Comparison of ENCODE assay signal across 1 cellular context in genomic region chr11:66438504-66439466, GRCh38.
TF ChIP-seq lines count a peak whose summit lies in the region.

MRPL11 (minus strand) TSS chr11:66438848; CDS start chr11:66438754, 94 bp downstream.

TF ChIP-seq in SK-N-SH, 30 proteins besides CTCF, POLR2A, EP300 and RAD21 (continued from another document):
- TF ChIP-seq ZBTB33 (IDR thresholded peaks at IDR 0.05; ENCODE audit: borderline replicate concordance, low read depth) (no peak), JUND (IDR thresholded peaks at IDR 0.05) (no peak), GATA2 (CRISPR knock-in tag; IDR thresholded peaks at IDR 0.05) (no peak), USF1 (IDR thresholded peaks at IDR 0.05; ENCODE audit: borderline replicate concordance, low read depth) (no peak), SIN3A (IDR thresholded peaks at IDR 0.05; ENCODE audit: borderline replicate concordance, low read depth, low read length) (peak; percentile 42; the same call in 1 of the 2 replicates), POLR2AphosphoS5 (IDR thresholded peaks at IDR 0.05; ENCODE audit: low read depth, low read length) (0 out of 2 replicates have a peak, but pooled peaks have one; percentile 33), ELF1 (IDR thresholded peaks at IDR 0.05) (no peak)
